12 cellular contexts compared by ENCODE assay signal in genomic region chr9:88476491-88477271, GRCh38.
DNase-seq lines count a peak whose midpoint lies in the region; ATAC-seq and TF ChIP-seq lines count a peak whose summit lies in the region.
"Had no signal": no experiment of that assay in that cellular context is flagged by ENCODE, and none has a peak within 500 bp of the region (broad histone marks: within the 10 kb centered on the region; RNA-seq: fewer than 3 reads in every experiment).

No MANE protein-coding gene starts in this region.

- H4K20me1 ChIP-seq in BLaER1 = peaks cover 70% of the 10 kb centered on the region

- H3K4me1 ChIP-seq in BLaER1 (peaks cover 22% of the 10 kb centered on the region), RWPE2 (ENCODE audit: insufficient read depth, poor library complexity, severe bottlenecking) (peaks cover 37% of the 10 kb centered on the region)
- H3K4me1 ChIP-seq: upper lobe of left lung had no signal

- H3K4me3 ChIP-seq in BLaER1 (no peak overlapping the region), RWPE2 (ENCODE audit: severe bottlenecking) (no peak overlapping the region), foreskin fibroblast (ENCODE audit: low read depth in 1 of 2, low read length in 2 of 2) (no peak overlapping the region)
- H3K4me3 ChIP-seq: lung, upper lobe of left lung had no signal

- H3K9me3 ChIP-seq in BLaER1 = no peaks in the 10 kb centered on the region
- no peaks in the 10 kb centered on the region for H3K9me3 ChIP-seq in RWPE2 (ENCODE audit: severe bottlenecking)
- H3K9me3 ChIP-seq: upper lobe of left lung had no signal

- DNase-seq in RWPE2 (ENCODE audit: low spot score) (no peak), foreskin fibroblast (peak; percentile 30 to 53), posterior cingulate gyrus (no peak)
- DNase-seq: activated CD4-positive, alpha-beta T cell treated with anti-CD3 and anti-CD28 coated beads for 48 hours; NCI-H82; upper lobe of left lung had no signal

- H3K27me3 ChIP-seq in BLaER1 (no peaks in the 10 kb centered on the region), RWPE2 (ENCODE audit: insufficient read depth, poor library complexity, severe bottlenecking) (no peaks in the 10 kb centered on the region)
- H3K27me3 ChIP-seq: upper lobe of left lung had no signal

- intact Hi-C loops in posterior cingulate gyrus (cut with DNase I) = loop anchor here (5.0 kb wide), 1 partner anchor 79 kb away; no protein-coding TSS in a partner anchor

- H3K36me3 ChIP-seq in BLaER1 (peaks cover 72% of the 10 kb centered on the region), RWPE2 (ENCODE audit: low read depth) (peaks cover 63% of the 10 kb centered on the region)

- ATAC-seq in GM19025 (IDR thresholded peaks at IDR 0.05; ENCODE audit: low read depth, unreplicated experiment) = peak; percentile 45
- ATAC-seq in RWPE2 (ENCODE audit: low read depth) = no peak; the same call in 2 of the 3 replicates
- ATAC-seq in GM18858 (IDR thresholded peaks at IDR 0.05; ENCODE audit: unreplicated experiment) = no peak
- no peak for ATAC-seq in GM21360 (IDR thresholded peaks at IDR 0.05; ENCODE audit: unreplicated experiment)
- ATAC-seq in GM18861 (IDR thresholded peaks at IDR 0.05; ENCODE audit: unreplicated experiment) = no peak

- TF ChIP-seq CTCF in RWPE2 (IDR thresholded peaks at IDR 0.05; ENCODE audit: poor library complexity, severe bottlenecking) (no peak), foreskin fibroblast (IDR thresholded peaks at IDR 0.05; ENCODE audit: low read depth, low read length) (no peak)

- no peak overlapping the region for H3K9ac ChIP-seq in BLaER1

- no peak overlapping the region for H3K27ac ChIP-seq in BLaER1
- H3K27ac ChIP-seq in RWPE2 (ENCODE audit: poor library complexity, severe bottlenecking) = peak overlapping the region; percentile 90
- H3K27ac ChIP-seq: upper lobe of left lung had no signal

- peak overlapping the region; percentile 57 for H3K4me2 ChIP-seq in BLaER1

Comparison
In these comparisons a context has a peak if more than half of its experiments do, and no peak if none do; other contexts are left out.
1. DNase-seq: peak in foreskin fibroblast (2 of 2); none in RWPE2 (single experiment) and posterior cingulate gyrus (0 of 10).